8 cellular contexts compared by ENCODE assay signal in genomic region chr13:28657784-28658538, GRCh38. TPM values are rescaled to one million over a fixed set of nuclear protein-coding genes. Genes with fewer than 3 reads are reported as not detected.
DNase-seq lines count a peak whose midpoint lies in the region; ATAC-seq and TF ChIP-seq lines count a peak whose summit lies in the region.

No MANE protein-coding gene starts in this region.

- no peaks in the 10 kb centered on the region for H3K9me3 ChIP-seq in SK-N-MC (ENCODE audit: low read depth, low read length)

- TF ChIP-seq CTCF in 22Rv1 (IDR thresholded peaks at IDR 0.05) (peak; percentile 26; the same call in 1 of the 2 replicates), GM13977 (IDR thresholded peaks at IDR 0.05; ENCODE audit: extremely low read depth, insufficient read depth, missing control alignments) (no peak)

- in situ Hi-C loops in GM13977 (cut with MboI; ENCODE audit: low pct_unique_long_range_greater_than_20kb, low sequenced_read_pairs, unreplicated experiment), result no loop called here

- peaks cover 25% of the 10 kb centered on the region for H3K36me3 Mint-ChIP-seq in natural killer cell treated with Interleukin-12 subunit alpha and Interleukin-12 subunit beta and Interleukin-15 and Interleukin-18, amount 100 ng/mL, for 72 hours

- H3K4me3 Mint-ChIP-seq in natural killer cell treated with Interleukin-12 subunit alpha and Interleukin-12 subunit beta and Interleukin-15 and Interleukin-18, amount 100 ng/mL, for 72 hours, result peak overlapping the region; percentile 95

- H3K9me3 Mint-ChIP-seq in natural killer cell treated with Interleukin-12 subunit alpha and Interleukin-12 subunit beta and Interleukin-15 and Interleukin-18, amount 100 ng/mL, for 72 hours, result no peaks in the 10 kb centered on the region

- peak overlapping the region; percentile 97 for H3K9ac ChIP-seq in SK-N-MC (ENCODE audit: insufficient read length)

- DNase-seq in SK-N-MC (ENCODE audit: low read depth, low spot score) (no peak), epithelial cell of prostate (ENCODE audit: low read depth, low spot score) (no peak), GM13977 (ENCODE audit: low spot score) (no peak)
- DNase-seq in natural killer cell treated with Interleukin-12 subunit alpha and Interleukin-12 subunit beta and Interleukin-15 and Interleukin-18, amount 100 ng/mL, for 72 hours (ENCODE audit: low spot score), result no peak

- H3K27ac Mint-ChIP-seq in natural killer cell treated with Interleukin-12 subunit alpha and Interleukin-12 subunit beta and Interleukin-15 and Interleukin-18, amount 100 ng/mL, for 72 hours, result peak overlapping the region; percentile 93 to 98

- H3K27ac ChIP-seq in 22Rv1, result peak overlapping the region; percentile 75
- peak overlapping the region; percentile 76; the same call in 1 of the 2 replicates for H3K27ac ChIP-seq in SK-N-MC
- peak overlapping the region; percentile 74 for H3K27ac ChIP-seq in epithelial cell of prostate

- peaks cover 52 to 53% of the 10 kb centered on the region in 2 donors for H3K4me1 Mint-ChIP-seq in natural killer cell treated with Interleukin-12 subunit alpha and Interleukin-12 subunit beta and Interleukin-15 and Interleukin-18, amount 100 ng/mL, for 72 hours (ENCODE audit: low read depth in 2 of 2)

- H3K27me3 Mint-ChIP-seq in natural killer cell treated with Interleukin-12 subunit alpha and Interleukin-12 subunit beta and Interleukin-15 and Interleukin-18, amount 100 ng/mL, for 72 hours, result no peaks in the 10 kb centered on the region

- peak overlapping the region; percentile 97 for H3K4me3 ChIP-seq in SK-N-MC

- peaks cover 21% of the 10 kb centered on the region for H3K36me3 ChIP-seq in SK-N-MC (ENCODE audit: insufficient read depth, low read length)

- ATAC-seq in GM18858 (IDR thresholded peaks at IDR 0.05; ENCODE audit: unreplicated experiment), result peak; percentile 30
- no peak for ATAC-seq in natural killer cell treated with Interleukin-12 subunit alpha and Interleukin-12 subunit beta and Interleukin-15 and Interleukin-18, amount 100 ng/mL, for 72 hours
- ATAC-seq in GM21737 (IDR thresholded peaks at IDR 0.05; ENCODE audit: unreplicated experiment), result no peak
- ATAC-seq in GM19328 (IDR thresholded peaks at IDR 0.05; ENCODE audit: unreplicated experiment), result no peak

RNA-seq across cellular contexts. Expression of gene POMP, which starts 1.0 kb away (rescaled TPM):
- total RNA-seq in natural killer cell treated with Interleukin-12 subunit alpha and Interleukin-12 subunit beta and Interleukin-15 and Interleukin-18, amount 100 ng/mL, for 72 hours, result 100 to 1,000 TPM in 1 of 2 donors, 10 to 100 TPM in 1; 75.7 to 119 TPM
